In the genomic region with DNA sequence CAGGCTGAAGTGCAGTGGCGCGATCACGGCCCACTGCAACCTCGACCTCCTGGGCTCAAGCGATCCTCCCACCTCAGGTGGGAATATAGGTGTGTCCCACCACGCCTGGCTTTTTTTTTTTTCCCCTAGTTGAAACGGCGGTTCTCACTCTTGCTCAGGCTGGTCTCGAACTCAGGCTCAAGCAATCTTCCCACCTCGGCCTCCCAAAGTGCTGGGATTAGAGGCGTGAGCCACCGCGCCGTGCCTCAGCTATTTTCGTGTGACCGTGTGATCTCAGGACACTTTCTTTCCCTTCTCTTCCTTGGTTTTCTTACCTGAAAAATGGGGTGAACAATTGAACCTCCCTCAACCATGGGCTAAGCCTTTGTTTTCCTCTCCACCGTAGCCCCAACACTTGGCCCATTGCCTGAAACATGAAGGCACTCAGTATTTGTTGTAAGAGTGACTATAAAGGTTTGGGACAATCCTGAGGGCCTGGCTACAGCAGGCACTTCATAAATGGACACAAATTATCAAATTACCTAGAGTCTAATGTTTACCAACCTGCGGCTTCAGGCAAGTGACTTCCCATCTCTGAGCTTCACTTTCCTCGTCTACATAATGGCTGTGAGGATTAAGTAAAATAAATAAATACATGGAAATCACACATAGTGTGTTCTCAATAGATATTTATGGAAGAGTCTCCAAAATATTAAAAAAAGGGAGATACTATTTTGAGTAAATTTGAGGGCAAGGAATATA, we compare ENCODE assay signal across 8 cellular contexts. TPM values are rescaled to one million over a fixed set of nuclear protein-coding genes. Genes with fewer than 3 reads are reported as not detected.
A peak's percentile ranks its signal among the peaks of the same experiment; 100 is the strongest.
DNase-seq lines count a peak whose midpoint lies in the region; ATAC-seq and TF ChIP-seq lines count a peak whose summit lies in the region.

No MANE protein-coding gene starts in this region.

- CTCF ChIA-PET in activated CD4-positive, alpha-beta memory T cell treated with anti-CD3 and anti-CD28 coated beads, Interleukin-2, amount 10 ng/mL, durations not matched to agents 7 days and 5 days (lab: Charles Lee): interaction anchor here (0.9 to 12.1 kb wide), 10 partner anchors 11 to 378 kb away, joined by 3 to 430 read pairs (median 6); partner anchors contain the start of genes BCL2L1, HM13, ID1 and PDRG1

- H3K27me3 Mint-ChIP-seq in activated CD4-positive, alpha-beta memory T cell treated with anti-CD3 and anti-CD28 coated beads, Interleukin-2, amount 10 ng/mL, durations not matched to agents 7 days and 5 days: peaks cover 1% of the 10 kb centered on the region

- H3K4me1 ChIP-seq in heart right ventricle (peaks cover 4 to 55% (median 38%) of the 10 kb centered on the region in 9 donors), testis (peaks cover 9% of the 10 kb centered on the region)

- H3K4me1 Mint-ChIP-seq in activated CD4-positive, alpha-beta memory T cell treated with anti-CD3 and anti-CD28 coated beads, Interleukin-2, amount 10 ng/mL, durations not matched to agents 7 days and 5 days: peaks cover 23% of the 10 kb centered on the region

- H3K27me3 ChIP-seq in heart right ventricle (no peaks in the 10 kb centered on the region), testis (no peaks in the 10 kb centered on the region)

- H3K36me3 Mint-ChIP-seq in activated CD4-positive, alpha-beta memory T cell treated with anti-CD3 and anti-CD28 coated beads, Interleukin-2, amount 10 ng/mL, durations not matched to agents 7 days and 5 days (ENCODE audit: low read depth): peaks cover 7% of the 10 kb centered on the region

- no peak for ATAC-seq in heart right ventricle
- ATAC-seq in Right ventricle myocardium inferior: no peak

- no peak for TF ChIP-seq POLR2A in testis (IDR thresholded peaks at IDR 0.05)

- peak overlapping the region; percentile 84 for H3K4me3 Mint-ChIP-seq in activated CD4-positive, alpha-beta memory T cell treated with anti-CD3 and anti-CD28 coated beads, Interleukin-2, amount 10 ng/mL, durations not matched to agents 7 days and 5 days

- H3K27ac Mint-ChIP-seq in activated CD4-positive, alpha-beta memory T cell treated with anti-CD3 and anti-CD28 coated beads, Interleukin-2, amount 10 ng/mL, durations not matched to agents 7 days and 5 days: peak overlapping the region; percentile 49

- peak overlapping the region; percentile 22 to 69 (median 56) for H3K4me3 ChIP-seq in heart right ventricle
- peak overlapping the region; percentile 59 for H3K4me3 ChIP-seq in LNCaP clone FGC (ENCODE audit: low read depth, low read length)
- peak overlapping the region; percentile 42; the same call in 1 of the 2 replicates for H3K4me3 ChIP-seq in iPS-18c (ENCODE audit: insufficient read depth, low read depth, low read length)
- H3K4me3 ChIP-seq in testis: peak overlapping the region; percentile 55 to 68

- 37 to 38% methylated on average over 19 of the region's 19 CpGs for WGBS in heart right ventricle, 2 donors
- WGBS in testis, 2 donors: 28 to 29% methylated on average over 19 of the region's 19 CpGs

- H3K36me3 ChIP-seq in heart right ventricle: peaks cover 0 to 18% (median 0%) of the 10 kb centered on the region in 9 donors
- H3K36me3 ChIP-seq in testis (ENCODE audit: low read depth, missing control alignments): no peaks in the 10 kb centered on the region

- H3K9me3 ChIP-seq in heart right ventricle (no peaks in the 10 kb centered on the region), iPS-18c (ENCODE audit: control insufficient read depth, insufficient read depth, low read length) (no peaks in the 10 kb centered on the region), testis (no peaks in the 10 kb centered on the region)

- DNase-seq in heart right ventricle: no peak
- DNase-seq in Right ventricle myocardium inferior (ENCODE audit: missing footprints): no peak
- DNase-seq in LNCaP clone FGC (ENCODE audit: low read depth): no peak
- DNase-seq in activated CD4-positive, alpha-beta memory T cell treated with anti-CD3 and anti-CD28 coated beads, Interleukin-2, amount 10 ng/mL, durations not matched to agents 7 days and 5 days: no peak
- no peak for DNase-seq in testis
- no peak for DNase-seq in NCI-H82 (lab: John Stamatoyannopoulos, UW)
- DNase-seq in germinal center (ENCODE audit: low spot score): no peak

- TF ChIP-seq CTCF in heart right ventricle (IDR thresholded peaks at IDR 0.05) (no peak), LNCaP clone FGC (IDR thresholded peaks at IDR 0.05; ENCODE audit: control insufficient read depth, extremely low read depth, insufficient read depth) (no peak), testis (IDR thresholded peaks at IDR 0.05) (no peak)

- intact Hi-C loops in heart right ventricle (cut with DNase I) (loop anchor here in 6 of 10 donors (1.0 to 5.0 kb wide), 4 partner anchors 31 to 149 kb away; partner anchors contain the start of genes ID1 (in 5 of the 6) and BCL2L1 (in 1 of the 6)), Right ventricle myocardium inferior (cut with DNase I) (loop anchor here (2.0 to 5.0 kb wide), 3 partner anchors 13 to 149 kb away; partner anchors contain the start of genes BCL2L1 and ID1), testis (cut with DNase I; ENCODE audit: low total_unique reads) (no loop called here)

- H3K9me3 Mint-ChIP-seq in activated CD4-positive, alpha-beta memory T cell treated with anti-CD3 and anti-CD28 coated beads, Interleukin-2, amount 10 ng/mL, durations not matched to agents 7 days and 5 days: no peaks in the 10 kb centered on the region

- H3K27ac ChIP-seq in heart right ventricle (peak overlapping the region; percentile 87 to 96 (median 93)), testis (peak overlapping the region; percentile 67 to 92)

- POLR2A ChIA-PET in activated CD4-positive, alpha-beta memory T cell treated with anti-CD3 and anti-CD28 coated beads, Interleukin-2, amount 10 ng/mL, durations not matched to agents 7 days and 5 days (lab: Charles Lee): interaction anchor here (0.7 to 2.9 kb wide), 21 partner anchors 12 to 166 kb away, joined by 3 to 65 read pairs (median 5); partner anchors contain the start of genes HM13, ID1 and TPX2

RNA-seq across cellular contexts. Expression of gene ID1, which starts 31.4 kb away (rescaled TPM):
- 100 to 1,000 TPM in 7 of 10 donors, 10 to 100 TPM in 3; 42.8 to 204 (median 109) TPM for total RNA-seq in heart right ventricle
- polyA plus RNA-seq in heart right ventricle: 100 to 1,000 TPM; 230 to 551 TPM
- 98.9 TPM for total RNA-seq in Right ventricle myocardium inferior
- under 1 TPM; 0.48 to 0.58 TPM for total RNA-seq in activated CD4-positive, alpha-beta memory T cell treated with anti-CD3 and anti-CD28 coated beads, Interleukin-2, amount 10 ng/mL, durations not matched to agents 7 days and 5 days
- 100 to 1,000 TPM; 124 to 128 TPM for total RNA-seq in testis
- polyA plus RNA-seq in testis (ENCODE audit: insufficient read depth, low read depth, low replicate concordance): 18.7 TPM

RNA-seq across cellular contexts. Expression of gene HM13, which starts 59.5 kb away (rescaled TPM):
- total RNA-seq in heart right ventricle (10 to 100 TPM; 27.5 to 71.6 (median 33.5) TPM), Right ventricle myocardium inferior (46.7 TPM), testis (10 to 100 TPM; 68.7 to 86.7 TPM)
- polyA plus RNA-seq in heart right ventricle (100 to 1,000 TPM in 1 of 2 donors, 10 to 100 TPM in 1; 65.1 to 102 TPM), testis (ENCODE audit: insufficient read depth, low read depth, low replicate concordance) (97.5 TPM)
- total RNA-seq in activated CD4-positive, alpha-beta memory T cell treated with anti-CD3 and anti-CD28 coated beads, Interleukin-2, amount 10 ng/mL, durations not matched to agents 7 days and 5 days: 100 to 1,000 TPM; 162 to 165 TPM

Comparison
In these comparisons a context has a peak if more than half of its experiments do, and no peak if none do; other contexts are left out.
1. RNA of gene ID1, which starts 31.4 kb away (total RNA-seq): 124 to 128 TPM in testis, 42.8 to 204 TPM in heart right ventricle and 98.9 TPM in Right ventricle myocardium inferior (single experiment); 0.48 to 0.58 TPM in activated CD4-positive, alpha-beta memory T cell treated with anti-CD3 and anti-CD28 coated beads, Interleukin-2, amount 10 ng/mL, durations not matched to agents 7 days and 5 days; every median in the first group is over 10 times any median in the second.
2. Peak in every context shown above with its lines, with median percentiles within 50 percentile points of each other: H3K4me3 ChIP-seq.